8 cellular contexts compared by ENCODE assay signal in the genomic region with DNA sequence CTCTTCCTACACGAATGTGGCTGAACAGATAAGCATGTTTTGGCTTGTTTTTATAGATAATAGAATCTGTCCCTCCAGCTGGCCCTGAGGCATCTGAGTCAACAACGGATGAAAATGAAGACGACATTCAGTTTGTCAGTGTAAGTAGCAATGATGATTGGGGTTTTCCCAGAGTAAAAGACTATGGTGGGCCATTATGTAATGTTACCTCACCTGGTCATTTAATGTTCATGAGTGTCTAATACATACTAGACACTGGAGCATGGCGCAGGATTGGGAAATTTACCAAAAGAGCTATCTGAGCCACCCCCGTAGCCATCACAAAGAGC. TPM values are rescaled to one million over a fixed set of nuclear protein-coding genes. Genes with fewer than 3 reads are reported as not detected.
DNase-seq lines count a peak whose midpoint lies in the region; ATAC-seq, FAIRE-seq and TF ChIP-seq lines count a peak whose summit lies in the region.
"Not testable (repeated sequence)": the region's sequence is repeated elsewhere in the genome, so short reads cannot be mapped to it uniquely, and the experiment has no call there.

No MANE protein-coding gene starts in this region.

- DNase-seq in GM12891 (ENCODE audit: insufficient read length, low spot score); activated naive CD8-positive, alpha-beta T cell treated with anti-CD3 and anti-CD28 coated beads, Interleukin-2, amount 10 ng/mL, durations not matched to agents 7 days and 5 days; omental fat pad (ENCODE audit: low spot score): not testable (repeated sequence)

- TF ChIP-seq POLR2A in GM12891 (IDR thresholded peaks at IDR 0.05; ENCODE audit: low read depth, low read length): not testable (repeated sequence)

- not testable (repeated sequence) for H3K4me3 Mint-ChIP-seq in activated naive CD8-positive, alpha-beta T cell treated with anti-CD3 and anti-CD28 coated beads, Interleukin-2, amount 10 ng/mL, durations not matched to agents 7 days and 5 days

- not testable (repeated sequence) for H3K27ac Mint-ChIP-seq in activated naive CD8-positive, alpha-beta T cell treated with anti-CD3 and anti-CD28 coated beads, Interleukin-2, amount 10 ng/mL, durations not matched to agents 7 days and 5 days

- H3K4me1 Mint-ChIP-seq in activated naive CD8-positive, alpha-beta T cell treated with anti-CD3 and anti-CD28 coated beads, Interleukin-2, amount 10 ng/mL, durations not matched to agents 7 days and 5 days: peaks cover 27% of the 10 kb centered on the region

- H3K9me3 Mint-ChIP-seq in activated naive CD8-positive, alpha-beta T cell treated with anti-CD3 and anti-CD28 coated beads, Interleukin-2, amount 10 ng/mL, durations not matched to agents 7 days and 5 days: not testable (repeated sequence)

- not testable (repeated sequence) for TF ChIP-seq CTCF in omental fat pad (IDR thresholded peaks at IDR 0.05)

- H3K36me3 Mint-ChIP-seq in activated naive CD8-positive, alpha-beta T cell treated with anti-CD3 and anti-CD28 coated beads, Interleukin-2, amount 10 ng/mL, durations not matched to agents 7 days and 5 days: peaks cover 27% of the 10 kb centered on the region

- peak; percentile 94 for FAIRE-seq in GM12891 (lab: Jason Lieb, UNC)

- POLR2A ChIA-PET in activated naive CD8-positive, alpha-beta T cell treated with anti-CD3 and anti-CD28 coated beads, Interleukin-2, amount 10 ng/mL, durations not matched to agents 7 days and 5 days (lab: Charles Lee): not testable (repeated sequence)

- peaks cover 37% of the 10 kb centered on the region for H3K27me3 Mint-ChIP-seq in activated naive CD8-positive, alpha-beta T cell treated with anti-CD3 and anti-CD28 coated beads, Interleukin-2, amount 10 ng/mL, durations not matched to agents 7 days and 5 days

- ATAC-seq in GM19023 (IDR thresholded peaks at IDR 0.05; ENCODE audit: unreplicated experiment) (peak; percentile 27), GM21390 (IDR thresholded peaks at IDR 0.05; ENCODE audit: unreplicated experiment) (peak; percentile 15), HG02678 (IDR thresholded peaks at IDR 0.05; ENCODE audit: unreplicated experiment) (peak; percentile 20), HG03095 (IDR thresholded peaks at IDR 0.05; ENCODE audit: unreplicated experiment) (peak; percentile 8), HG03565 (IDR thresholded peaks at IDR 0.05; ENCODE audit: unreplicated experiment) (peak; percentile 27), omental fat pad (ENCODE audit: low FRiP score) (peak; percentile 22)
- ATAC-seq in activated naive CD8-positive, alpha-beta T cell treated with anti-CD3 and anti-CD28 coated beads, Interleukin-2, amount 10 ng/mL, durations not matched to agents 7 days and 5 days (ENCODE audit: low read depth): peak; percentile 6

RNA-seq across cellular contexts. Expression of a gene that starts 0.7 kb away (rescaled TPM):
- polyA plus RNA-seq in GM12891 (2012; ENCODE audit: low read depth, missing spikeins): 7.3 TPM
- 10 to 100 TPM; 15.1 to 16.4 TPM for total RNA-seq in activated naive CD8-positive, alpha-beta T cell treated with anti-CD3 and anti-CD28 coated beads, Interleukin-2, amount 10 ng/mL, durations not matched to agents 7 days and 5 days
- 10 to 100 TPM in 1 of 4 donors, 1 to 10 TPM in 3; 4.7 to 10.7 (median 7.3) TPM for total RNA-seq in omental fat pad

RNA-seq across cellular contexts. Expression of a gene that starts 42.8 kb away (rescaled TPM):
- 9.5 TPM for polyA plus RNA-seq in GM12891 (2012; ENCODE audit: low read depth, missing spikeins)
- 10 to 100 TPM; 68.0 to 68.2 TPM for total RNA-seq in activated naive CD8-positive, alpha-beta T cell treated with anti-CD3 and anti-CD28 coated beads, Interleukin-2, amount 10 ng/mL, durations not matched to agents 7 days and 5 days
- total RNA-seq in omental fat pad: 10 to 100 TPM; 41.4 to 66.8 (median 57.0) TPM
